ENCODE assay signal across 10 cellular contexts in genomic region chr1:91805343-91805801, GRCh38.
DNase-seq lines count a peak whose midpoint lies in the region; ATAC-seq and TF ChIP-seq lines count a peak whose summit lies in the region.
"Had no signal": no experiment of that assay in that cellular context is flagged by ENCODE, and none has a peak within 500 bp of the region (broad histone marks: within the 10 kb centered on the region; RNA-seq: fewer than 3 reads in every experiment).

No MANE protein-coding gene starts in this region.

- ATAC-seq in gastrocnemius medialis (no peak), WTC11 (no peak), GM18520 (IDR thresholded peaks at IDR 0.05; ENCODE audit: unreplicated experiment) (no peak)

- TF ChIP-seq EP300 in ovary (IDR thresholded peaks at IDR 0.05), result no peak

- H3K27me3 ChIP-seq in gastrocnemius medialis, result no peaks in the 10 kb centered on the region
- H3K27me3 ChIP-seq in ovary, result no peaks in the 10 kb centered on the region

- in situ Hi-C loops in gastrocnemius medialis (cut with MboI; ENCODE audit: low sequenced_read_pairs in 4 of 4), result no loop called here

- H3K9me3 ChIP-seq in SK-N-MC (ENCODE audit: low read depth, low read length) (no peaks in the 10 kb centered on the region), gastrocnemius medialis (no peaks in the 10 kb centered on the region), ovary (no peaks in the 10 kb centered on the region)

- no peaks in the 10 kb centered on the region for H3K36me3 Mint-ChIP-seq in WTC11

- intact Hi-C loops in gastrocnemius medialis (cut with DNase I; ENCODE audit: low total_unique reads) (no loop called here), ovary (cut with DNase I) (no loop called here)

- no peak for TF ChIP-seq POLR2A in gastrocnemius medialis (IDR thresholded peaks at IDR 0.05)
- TF ChIP-seq POLR2A in ovary (IDR thresholded peaks at IDR 0.05), result no peak

- no peak overlapping the region for H3K4me3 Mint-ChIP-seq in WTC11

- no peak overlapping the region for H3K4me3 ChIP-seq in SK-N-MC
- H3K4me3 ChIP-seq in gastrocnemius medialis, result no peak overlapping the region
- H3K4me3 ChIP-seq in ovary, result no peak overlapping the region

- H3K27me3 Mint-ChIP-seq in WTC11 (ENCODE audit: low read depth), result no peaks in the 10 kb centered on the region

- WGBS in ovary, 3 donors, result 54 to 67% (median 60%) methylated on average over 8 of the region's 8 CpGs

- no peaks in the 10 kb centered on the region for H3K36me3 ChIP-seq in SK-N-MC (ENCODE audit: insufficient read depth, low read length)
- H3K36me3 ChIP-seq in gastrocnemius medialis, result no peaks in the 10 kb centered on the region
- H3K36me3 ChIP-seq in ovary, result no peaks in the 10 kb centered on the region

- H3K27ac ChIP-seq in SK-N-MC (peak overlapping the region; percentile 95), gastrocnemius medialis (peak overlapping the region in 3 of 4 donors; percentile 23 to 66 (median 34)), ovary (peak overlapping the region in 1 of 2 donors; percentile 36)

- no peak overlapping the region for H3K9ac ChIP-seq in SK-N-MC (ENCODE audit: insufficient read length)

- TF ChIP-seq CTCF in GM10248 (IDR thresholded peaks at IDR 0.05; ENCODE audit: control extremely low read depth, extremely low read depth, low read depth, missing control alignments), result peak; percentile 6
- no peak for TF ChIP-seq CTCF in gastrocnemius medialis (IDR thresholded peaks at IDR 0.05 in 4 of 5, conservative IDR thresholded peaks at IDR 0.05 in 1 of 5)
- TF ChIP-seq CTCF in WTC11 (IDR thresholded peaks at IDR 0.05), result no peak
- no peak for TF ChIP-seq CTCF in ovary (IDR thresholded peaks at IDR 0.05)

- DNase-seq in GM10248 (ENCODE audit: extremely low spot score) (no peak), SK-N-MC (ENCODE audit: low read depth, low spot score) (no peak), gastrocnemius medialis (no peak), WTC11 (ENCODE audit: low spot score) (no peak), NCI-H345 treated with DMSO at 0.1 percent for 48 hours (lab: John Stamatoyannopoulos, UW; ENCODE audit: unreplicated experiment) (no peak), ovary (no peak)
- peak; percentile 13 for DNase-seq in central memory CD4-positive, alpha-beta T cell
- DNase-seq: kidney glomerular epithelial cell, NCI-H2081 had no signal

- H3K4me1 ChIP-seq in gastrocnemius medialis, result peaks cover 48 to 51% of the 10 kb centered on the region in 2 donors
- peaks cover 31% of the 10 kb centered on the region for H3K4me1 ChIP-seq in ovary (ENCODE audit: insufficient read depth)

- no peak overlapping the region for H3K27ac Mint-ChIP-seq in WTC11

- no peaks in the 10 kb centered on the region for H3K9me3 Mint-ChIP-seq in WTC11

- H3K4me1 Mint-ChIP-seq in WTC11, result peaks cover 18% of the 10 kb centered on the region

- CTCF ChIA-PET in GM10248 (lab: Yijun Ruan, JAX), result interaction anchor here (1.0 to 1.4 kb wide), 4 partner anchors 12 to 76 kb away, joined by 3 to 6 read pairs (median 4); no protein-coding TSS in a partner anchor
- CTCF ChIA-PET in WTC11 (lab: Charles Lee), result interaction anchor here (1.1 kb wide), 2 partner anchors 14 to 21 kb away, joined by 3 read pairs; no protein-coding TSS in a partner anchor

- POLR2A ChIA-PET in GM10248 (lab: Yijun Ruan, JAX), result no interaction called here
- POLR2A ChIA-PET in WTC11 (lab: Charles Lee), result no interaction called here

TF ChIP-seq in WTC11, 78 proteins besides CTCF, POLR2A, EP300 and RAD21 (continues in another document):
- TF ChIP-seq NFATC4 (CRISPR knock-in tag; IDR thresholded peaks at IDR 0.05) (no peak), STAT6 (CRISPR knock-in tag; conservative IDR thresholded peaks at IDR 0.05; ENCODE audit: low read depth) (no peak), IRF2 (CRISPR knock-in tag; IDR thresholded peaks at IDR 0.05; ENCODE audit: borderline replicate concordance, low read depth) (no peak), MYBL2 (CRISPR knock-in tag; IDR thresholded peaks at IDR 0.05) (no peak), ZNF512 (CRISPR knock-in tag; IDR thresholded peaks at IDR 0.05; ENCODE audit: borderline replicate concordance) (no peak)
- TF ChIP-seq, protein P1, sequence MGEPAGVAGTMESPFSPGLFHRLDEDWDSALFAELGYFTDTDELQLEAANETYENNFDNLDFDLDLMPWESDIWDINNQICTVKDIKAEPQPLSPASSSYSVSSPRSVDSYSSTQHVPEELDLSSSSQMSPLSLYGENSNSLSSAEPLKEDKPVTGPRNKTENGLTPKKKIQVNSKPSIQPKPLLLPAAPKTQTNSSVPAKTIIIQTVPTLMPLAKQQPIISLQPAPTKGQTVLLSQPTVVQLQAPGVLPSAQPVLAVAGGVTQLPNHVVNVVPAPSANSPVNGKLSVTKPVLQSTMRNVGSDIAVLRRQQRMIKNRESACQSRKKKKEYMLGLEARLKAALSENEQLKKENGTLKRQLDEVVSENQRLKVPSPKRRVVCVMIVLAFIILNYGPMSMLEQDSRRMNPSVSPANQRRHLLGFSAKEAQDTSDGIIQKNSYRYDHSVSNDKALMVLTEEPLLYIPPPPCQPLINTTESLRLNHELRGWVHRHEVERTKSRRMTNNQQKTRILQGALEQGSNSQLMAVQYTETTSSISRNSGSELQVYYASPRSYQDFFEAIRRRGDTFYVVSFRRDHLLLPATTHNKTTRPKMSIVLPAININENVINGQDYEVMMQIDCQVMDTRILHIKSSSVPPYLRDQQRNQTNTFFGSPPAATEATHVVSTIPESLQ (CRISPR knock-in tag; IDR thresholded peaks at IDR 0.05), result no peak
- TF ChIP-seq, protein P2, sequence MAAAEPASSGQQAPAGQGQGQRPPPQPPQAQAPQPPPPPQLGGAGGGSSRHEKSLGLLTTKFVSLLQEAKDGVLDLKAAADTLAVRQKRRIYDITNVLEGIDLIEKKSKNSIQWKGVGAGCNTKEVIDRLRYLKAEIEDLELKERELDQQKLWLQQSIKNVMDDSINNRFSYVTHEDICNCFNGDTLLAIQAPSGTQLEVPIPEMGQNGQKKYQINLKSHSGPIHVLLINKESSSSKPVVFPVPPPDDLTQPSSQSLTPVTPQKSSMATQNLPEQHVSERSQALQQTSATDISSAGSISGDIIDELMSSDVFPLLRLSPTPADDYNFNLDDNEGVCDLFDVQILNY (CRISPR knock-in tag; IDR thresholded peaks at IDR 0.05), result no peak
- TF ChIP-seq, protein P3, sequence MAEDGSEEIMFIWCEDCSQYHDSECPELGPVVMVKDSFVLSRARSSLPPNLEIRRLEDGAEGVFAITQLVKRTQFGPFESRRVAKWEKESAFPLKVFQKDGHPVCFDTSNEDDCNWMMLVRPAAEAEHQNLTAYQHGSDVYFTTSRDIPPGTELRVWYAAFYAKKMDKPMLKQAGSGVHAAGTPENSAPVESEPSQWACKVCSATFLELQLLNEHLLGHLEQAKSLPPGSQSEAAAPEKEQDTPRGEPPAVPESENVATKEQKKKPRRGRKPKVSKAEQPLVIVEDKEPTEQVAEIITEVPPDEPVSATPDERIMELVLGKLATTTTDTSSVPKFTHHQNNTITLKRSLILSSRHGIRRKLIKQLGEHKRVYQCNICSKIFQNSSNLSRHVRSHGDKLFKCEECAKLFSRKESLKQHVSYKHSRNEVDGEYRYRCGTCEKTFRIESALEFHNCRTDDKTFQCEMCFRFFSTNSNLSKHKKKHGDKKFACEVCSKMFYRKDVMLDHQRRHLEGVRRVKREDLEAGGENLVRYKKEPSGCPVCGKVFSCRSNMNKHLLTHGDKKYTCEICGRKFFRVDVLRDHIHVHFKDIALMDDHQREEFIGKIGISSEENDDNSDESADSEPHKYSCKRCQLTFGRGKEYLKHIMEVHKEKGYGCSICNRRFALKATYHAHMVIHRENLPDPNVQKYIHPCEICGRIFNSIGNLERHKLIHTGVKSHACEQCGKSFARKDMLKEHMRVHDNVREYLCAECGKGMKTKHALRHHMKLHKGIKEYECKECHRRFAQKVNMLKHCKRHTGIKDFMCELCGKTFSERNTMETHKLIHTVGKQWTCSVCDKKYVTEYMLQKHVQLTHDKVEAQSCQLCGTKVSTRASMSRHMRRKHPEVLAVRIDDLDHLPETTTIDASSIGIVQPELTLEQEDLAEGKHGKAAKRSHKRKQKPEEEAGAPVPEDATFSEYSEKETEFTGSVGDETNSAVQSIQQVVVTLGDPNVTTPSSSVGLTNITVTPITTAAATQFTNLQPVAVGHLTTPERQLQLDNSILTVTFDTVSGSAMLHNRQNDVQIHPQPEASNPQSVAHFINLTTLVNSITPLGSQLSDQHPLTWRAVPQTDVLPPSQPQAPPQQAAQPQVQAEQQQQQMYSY (CRISPR knock-in tag; IDR thresholded peaks at IDR 0.05), result no peak
